In genomic region chr4:42985971-42986370, GRCh38 we compare ENCODE assay signal across 1 cellular context.
TF ChIP-seq lines count a peak whose summit lies in the region.

No MANE protein-coding gene starts in this region.

TF ChIP-seq in GM23338, 12 proteins besides CTCF, POLR2A, EP300 and RAD21 (continued from another document):
- TF ChIP-seq, protein P1, sequence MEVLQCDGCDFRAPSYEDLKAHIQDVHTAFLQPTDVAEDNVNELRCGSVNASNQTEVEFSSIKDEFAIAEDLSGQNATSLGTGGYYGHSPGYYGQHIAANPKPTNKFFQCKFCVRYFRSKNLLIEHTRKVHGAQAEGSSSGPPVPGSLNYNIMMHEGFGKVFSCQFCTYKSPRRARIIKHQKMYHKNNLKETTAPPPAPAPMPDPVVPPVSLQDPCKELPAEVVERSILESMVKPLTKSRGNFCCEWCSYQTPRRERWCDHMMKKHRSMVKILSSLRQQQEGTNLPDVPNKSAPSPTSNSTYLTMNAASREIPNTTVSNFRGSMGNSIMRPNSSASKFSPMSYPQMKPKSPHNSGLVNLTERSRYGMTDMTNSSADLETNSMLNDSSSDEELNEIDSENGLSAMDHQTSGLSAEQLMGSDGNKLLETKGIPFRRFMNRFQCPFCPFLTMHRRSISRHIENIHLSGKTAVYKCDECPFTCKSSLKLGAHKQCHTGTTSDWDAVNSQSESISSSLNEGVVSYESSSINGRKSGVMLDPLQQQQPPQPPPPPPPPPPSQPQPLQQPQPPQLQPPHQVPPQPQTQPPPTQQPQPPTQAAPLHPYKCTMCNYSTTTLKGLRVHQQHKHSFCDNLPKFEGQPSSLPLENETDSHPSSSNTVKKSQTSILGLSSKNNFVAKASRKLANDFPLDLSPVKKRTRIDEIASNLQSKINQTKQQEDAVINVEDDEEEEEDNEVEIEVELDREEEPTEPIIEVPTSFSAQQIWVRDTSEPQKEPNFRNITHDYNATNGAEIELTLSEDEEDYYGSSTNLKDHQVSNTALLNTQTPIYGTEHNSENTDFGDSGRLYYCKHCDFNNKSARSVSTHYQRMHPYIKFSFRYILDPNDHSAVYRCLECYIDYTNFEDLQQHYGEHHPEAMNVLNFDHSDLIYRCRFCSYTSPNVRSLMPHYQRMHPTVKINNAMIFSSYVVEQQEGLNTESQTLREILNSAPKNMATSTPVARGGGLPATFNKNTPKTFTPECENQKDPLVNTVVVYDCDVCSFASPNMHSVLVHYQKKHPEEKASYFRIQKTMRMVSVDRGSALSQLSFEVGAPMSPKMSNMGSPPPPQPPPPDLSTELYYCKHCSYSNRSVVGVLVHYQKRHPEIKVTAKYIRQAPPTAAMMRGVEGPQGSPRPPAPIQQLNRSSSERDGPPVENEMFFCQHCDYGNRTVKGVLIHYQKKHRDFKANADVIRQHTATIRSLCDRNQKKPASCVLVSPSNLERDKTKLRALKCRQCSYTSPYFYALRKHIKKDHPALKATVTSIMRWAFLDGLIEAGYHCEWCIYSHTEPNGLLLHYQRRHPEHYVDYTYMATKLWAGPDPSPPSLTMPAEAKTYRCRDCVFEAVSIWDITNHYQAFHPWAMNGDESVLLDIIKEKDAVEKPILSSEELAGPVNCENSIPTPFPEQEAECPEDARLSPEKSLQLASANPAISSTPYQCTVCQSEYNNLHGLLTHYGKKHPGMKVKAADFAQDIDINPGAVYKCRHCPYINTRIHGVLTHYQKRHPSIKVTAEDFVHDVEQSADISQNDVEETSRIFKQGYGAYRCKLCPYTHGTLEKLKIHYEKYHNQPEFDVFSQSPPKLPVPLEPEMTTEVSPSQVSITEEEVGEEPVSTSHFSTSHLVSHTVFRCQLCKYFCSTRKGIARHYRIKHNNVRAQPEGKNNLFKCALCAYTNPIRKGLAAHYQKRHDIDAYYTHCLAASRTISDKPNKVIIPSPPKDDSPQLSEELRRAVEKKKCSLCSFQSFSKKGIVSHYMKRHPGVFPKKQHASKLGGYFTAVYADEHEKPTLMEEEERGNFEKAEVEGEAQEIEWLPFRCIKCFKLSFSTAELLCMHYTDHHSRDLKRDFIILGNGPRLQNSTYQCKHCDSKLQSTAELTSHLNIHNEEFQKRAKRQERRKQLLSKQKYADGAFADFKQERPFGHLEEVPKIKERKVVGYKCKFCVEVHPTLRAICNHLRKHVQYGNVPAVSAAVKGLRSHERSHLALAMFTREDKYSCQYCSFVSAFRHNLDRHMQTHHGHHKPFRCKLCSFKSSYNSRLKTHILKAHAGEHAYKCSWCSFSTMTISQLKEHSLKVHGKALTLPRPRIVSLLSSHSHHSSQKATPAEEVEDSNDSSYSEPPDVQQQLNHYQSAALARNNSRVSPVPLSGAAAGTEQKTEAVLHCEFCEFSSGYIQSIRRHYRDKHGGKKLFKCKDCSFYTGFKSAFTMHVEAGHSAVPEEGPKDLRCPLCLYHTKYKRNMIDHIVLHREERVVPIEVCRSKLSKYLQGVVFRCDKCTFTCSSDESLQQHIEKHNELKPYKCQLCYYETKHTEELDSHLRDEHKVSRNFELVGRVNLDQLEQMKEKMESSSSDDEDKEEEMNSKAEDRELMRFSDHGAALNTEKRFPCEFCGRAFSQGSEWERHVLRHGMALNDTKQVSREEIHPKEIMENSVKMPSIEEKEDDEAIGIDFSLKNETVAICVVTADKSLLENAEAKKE (CRISPR knock-in tag; IDR thresholded peaks at IDR 0.05), result no peak
- no peak for TF ChIP-seq REST (IDR thresholded peaks at IDR 0.05; ENCODE audit: unreplicated experiment)
